20 cellular contexts compared by ENCODE assay signal in the genomic region with DNA sequence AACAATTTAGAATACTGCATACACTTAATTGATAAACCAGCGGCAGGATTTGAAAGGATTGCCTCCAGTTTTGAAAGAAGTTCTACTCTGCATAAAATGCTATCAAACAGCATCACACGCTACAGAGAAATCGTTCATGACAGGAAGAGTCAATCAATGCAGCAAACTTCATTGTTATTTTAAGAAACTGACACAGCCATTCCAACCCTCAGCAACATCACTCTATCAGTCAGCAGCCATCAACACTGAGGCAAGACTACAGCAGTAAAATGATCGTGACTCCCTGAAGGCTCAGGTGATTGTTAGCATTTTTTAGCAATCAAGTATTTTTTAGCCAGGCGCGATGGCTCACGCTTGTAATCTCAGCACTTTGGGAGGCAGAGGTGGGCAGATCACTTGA.
DNase-seq lines count a peak whose midpoint lies in the region; ATAC-seq, FAIRE-seq and TF ChIP-seq lines count a peak whose summit lies in the region.
"Had no signal": no experiment of that assay in that cellular context is flagged by ENCODE, and none has a peak within 500 bp of the region (broad histone marks: within the 10 kb centered on the region; RNA-seq: fewer than 3 reads in every experiment).

No MANE protein-coding gene starts in this region.

- CTCF ChIA-PET in H1 (lab: Charles Lee; ENCODE audit: partially characterized antibody), result interaction anchor here (1.9 kb wide), 1 partner anchor 17 kb away, joined by 5 read pairs; no protein-coding TSS in a partner anchor

- H3K79me1 ChIP-seq in H1 (ENCODE audit: low read depth, low read length), result no peaks in the 10 kb centered on the region

- no peak overlapping the region for H4K91ac ChIP-seq in H1 (replicated peaks; ENCODE audit: insufficient read length, low read length)

- H3K4me1 ChIP-seq in H1 (replicated peaks in 1 of 4; ENCODE audit: control insufficient read depth in 3 of 4, insufficient read depth in 4 of 4, low read length in 3 of 4), result peaks cover 0 to 3% (median 0%) of the 10 kb centered on the region in 4 experiments; a peak in 1 of 7 replicates

- H4K20me1 ChIP-seq in H1 (replicated peaks in 1 of 2; ENCODE audit: control insufficient read depth in 1 of 2, insufficient read depth in 2 of 2, low read length in 2 of 2), result no peaks in the 10 kb centered on the region

- H2AK5ac ChIP-seq in H1 (ENCODE audit: low read depth, low read length), result no peak overlapping the region

- H3K18ac ChIP-seq in H1 (ENCODE audit: extremely low read depth, low read length), result no peak overlapping the region

- no peak overlapping the region for H3K9ac ChIP-seq in H1 (replicated peaks in 1 of 4; ENCODE audit: extremely low read depth in 1 of 4, low read depth in 3 of 4, low read length in 3 of 4)
- H3K9ac ChIP-seq: BLaER1 treated with 17β-estradiol and CSF1 and Interleukin-3, amounts not matched to agents 10 nM and 100 nM had no signal

- H2BK12ac ChIP-seq in H1 (ENCODE audit: low read depth, low read length), result no peak overlapping the region

- FAIRE-seq in GM12891 (lab: Jason Lieb, UNC), result peak; percentile 9
- peak; percentile 42 for FAIRE-seq in H1 (lab: Jason Lieb, UNC)
- FAIRE-seq: A549, D721Med, G401.6, GM12892, GM18507 had no signal

- no peak overlapping the region for H2BK20ac ChIP-seq in H1 (ENCODE audit: low read length)

- H2AFZ ChIP-seq in H1 (ENCODE audit: low read length), result no peak overlapping the region

- WGBS in H1 (ENCODE audit: extremely low coverage in 1 of 2, insufficient coverage in 1 of 2, insufficient read length in 1 of 2, insufficient replicate concordance in 2 of 2, low coverage in 1 of 2, low lambda C conversion rate in 2 of 2, missing lambda C conversion rate in 1 of 2), 2 experiments, result 92% methylated on average over 7 of the region's 7 CpGs; no CpG with 5 or more reads in 1 of the 2 experiments

- TF ChIP-seq POLR2A in GM12891 (IDR thresholded peaks at IDR 0.05; ENCODE audit: low read depth, low read length), result no peak
- TF ChIP-seq POLR2A in H1 (IDR thresholded peaks at IDR 0.05; ENCODE audit: control extremely low read depth in 1 of 2, low read depth in 2 of 2, low read length in 2 of 2), result no peak

- DNase-seq in GM12891 (ENCODE audit: insufficient read length, low spot score) (no peak), H1 (ENCODE audit: low read depth in 1 of 2, low spot score in 2 of 2) (no peak), putamen (ENCODE audit: low spot score) (peak; percentile 4), retina (no peak)
- DNase-seq: AML-193; Caco-2; Calu3; CD4-positive, alpha-beta T cell; CD8-positive, alpha-beta T cell; DMS79 treated with DMSO at 0.1 percent for 48 hours; GF-D8 had no signal

- no peaks in the 10 kb centered on the region for H3K36me3 ChIP-seq in H1 (ENCODE audit: control insufficient read depth in 2 of 4, insufficient read depth in 4 of 4, low read length in 3 of 4)

- no peak overlapping the region for H3K4me3 ChIP-seq in H1 (ENCODE audit: extremely low read depth in 1 of 4, insufficient read depth in 2 of 4, low read depth in 3 of 4, low read length in 4 of 4)
- H3K4me3 ChIP-seq: A549; BLaER1 treated with 17β-estradiol and CSF1 and Interleukin-3, amounts not matched to agents 10 nM and 100 nM had no signal

- no peak overlapping the region for H3K4me2 ChIP-seq in H1 (ENCODE audit: insufficient read depth in 1 of 2, low read depth in 2 of 2, low read length in 2 of 2)
- H3K4me2 ChIP-seq: A549; BLaER1 treated with 17β-estradiol and CSF1 and Interleukin-3, amounts not matched to agents 10 nM and 100 nM had no signal

- H3K27me3 ChIP-seq in H1 (replicated peaks in 1 of 4; ENCODE audit: control insufficient read depth in 3 of 4, extremely low read depth in 1 of 4, insufficient read depth in 3 of 4, low read length in 3 of 4), result no peaks in the 10 kb centered on the region
- H3K27me3 ChIP-seq: BLaER1 treated with 17β-estradiol and CSF1 and Interleukin-3, amounts not matched to agents 10 nM and 100 nM had no signal

- TF ChIP-seq EP300 in H1 (IDR thresholded peaks at IDR 0.05; ENCODE audit: borderline replicate concordance in 1 of 2, low read depth in 2 of 2, low read length in 2 of 2), result no peak

- no peak overlapping the region for H2BK15ac ChIP-seq in H1 (ENCODE audit: low read length)

- no peak overlapping the region for H3K23ac ChIP-seq in H1 (ENCODE audit: insufficient read length)

- no peak overlapping the region for H3K14ac ChIP-seq in H1 (ENCODE audit: insufficient read length)

- H2BK120ac ChIP-seq in H1 (replicated peaks; ENCODE audit: low read depth, low read length), result no peak overlapping the region

- POLR2A ChIA-PET in H1 (lab: Charles Lee; ENCODE audit: partially characterized antibody), result no interaction called here

- peaks cover 0 to 28% of the 10 kb centered on the region in 2 experiments; a peak in 2 of 4 replicates for H3K79me2 ChIP-seq in H1 (ENCODE audit: control insufficient read depth in 1 of 2, insufficient read depth in 2 of 2, low read length in 2 of 2)

- no peak overlapping the region for H2BK5ac ChIP-seq in H1 (ENCODE audit: low read depth, low read length)

- no peak overlapping the region for H3K56ac ChIP-seq in H1 (replicated peaks; ENCODE audit: insufficient read length, low read depth, low read length)

- H3K27ac ChIP-seq in H1 (ENCODE audit: low read depth, low read length), result no peak overlapping the region
- H3K27ac ChIP-seq: 22Rv1; A549; BLaER1 treated with 17β-estradiol and CSF1 and Interleukin-3, amounts not matched to agents 10 nM and 100 nM; C4-2B had no signal

- H3K23me2 ChIP-seq in H1 (ENCODE audit: low read depth, low read length), result no peaks in the 10 kb centered on the region; the same call in 1 of the 2 replicates

- H3K9me3 ChIP-seq in H1 (ENCODE audit: insufficient read depth in 2 of 2, low read depth in 1 of 2, low read length in 1 of 2), result no peaks in the 10 kb centered on the region

- no peak for ATAC-seq in GM21423 (IDR thresholded peaks at IDR 0.05; ENCODE audit: unreplicated experiment)
- ATAC-seq: A549; CD8-positive, alpha-beta T cell had no signal

- TF ChIP-seq RAD21 in H1 (IDR thresholded peaks at IDR 0.05 in 1 of 2, conservative IDR thresholded peaks at IDR 0.05 in 1 of 2; ENCODE audit: low read depth in 2 of 2, low read length in 2 of 2), result no peak

- no peak overlapping the region for H4K8ac ChIP-seq in H1 (ENCODE audit: extremely low read depth, insufficient read depth, low read length)

- H4K5ac ChIP-seq in H1 (ENCODE audit: insufficient read length, low read depth, low read length), result no peak overlapping the region

- no peak overlapping the region for H3K4ac ChIP-seq in H1 (replicated peaks; ENCODE audit: insufficient read length, low read depth, low read length)

- TF ChIP-seq CTCF in H1 (IDR thresholded peaks at IDR 0.05; ENCODE audit: control extremely low read depth in 1 of 3, insufficient read depth in 1 of 3, low read depth in 1 of 3, low read length in 3 of 3), result no peak

TF ChIP-seq in GM12891, 5 proteins besides CTCF, POLR2A, EP300 and RAD21:
- TF ChIP-seq POLR2AphosphoS5 (IDR thresholded peaks at IDR 0.05; ENCODE audit: low read depth, low read length) (no peak), POU2F2 (IDR thresholded peaks at IDR 0.05; ENCODE audit: low read depth, low read length) (no peak), PAX5 (IDR thresholded peaks at IDR 0.05; ENCODE audit: insufficient read depth, low read length, severe bottlenecking) (no peak), SPI1 (IDR thresholded peaks at IDR 0.05; ENCODE audit: low read depth, low read length) (no peak), TAF1 (IDR thresholded peaks at IDR 0.05; ENCODE audit: low read depth, low read length) (no peak)
TF ChIP-seq in GM12891: peak in this region for 0.

TF ChIP-seq in H1, 55 proteins besides CTCF, POLR2A, EP300 and RAD21:
- TF ChIP-seq MAFK (IDR thresholded peaks at IDR 0.05; ENCODE audit: low read depth, low read length) (no peak), TAF7 (optimal IDR thresholded peaks at IDR 0.05; ENCODE audit: borderline replicate concordance, low read depth, low read length) (no peak), RXRA (IDR thresholded peaks at IDR 0.05; ENCODE audit: insufficient read depth, low read depth, low read length) (no peak), CBX8 (IDR thresholded peaks at IDR 0.05; ENCODE audit: borderline replicate concordance, low read depth, low read length) (no peak), POLR2AphosphoS5 (IDR thresholded peaks at IDR 0.05; ENCODE audit: low read depth, low read length) (no peak), KDM5A (IDR thresholded peaks at IDR 0.05; ENCODE audit: low read length) (no peak), ZNF274 (IDR thresholded peaks at IDR 0.05; ENCODE audit: borderline replicate concordance, extremely low read depth, low read length) (no peak), SP1 (IDR thresholded peaks at IDR 0.05; ENCODE audit: low read depth, low read length) (no peak), SP4 (IDR thresholded peaks at IDR 0.05; ENCODE audit: low read length) (no peak), CREB1 (IDR thresholded peaks at IDR 0.05) (no peak), BACH1 (IDR thresholded peaks at IDR 0.05; ENCODE audit: low read length) (no peak), KDM1A (IDR thresholded peaks at IDR 0.05; ENCODE audit: borderline replicate concordance, low read length) (no peak), PHF8 (conservative IDR thresholded peaks at IDR 0.05; ENCODE audit: low read depth, low read length) (no peak), POU5F1 (IDR thresholded peaks at IDR 0.05; ENCODE audit: low read depth, low read length) (no peak), TBP (IDR thresholded peaks at IDR 0.05; ENCODE audit: low read depth, low read length) (no peak)
